In the genomic region with DNA sequence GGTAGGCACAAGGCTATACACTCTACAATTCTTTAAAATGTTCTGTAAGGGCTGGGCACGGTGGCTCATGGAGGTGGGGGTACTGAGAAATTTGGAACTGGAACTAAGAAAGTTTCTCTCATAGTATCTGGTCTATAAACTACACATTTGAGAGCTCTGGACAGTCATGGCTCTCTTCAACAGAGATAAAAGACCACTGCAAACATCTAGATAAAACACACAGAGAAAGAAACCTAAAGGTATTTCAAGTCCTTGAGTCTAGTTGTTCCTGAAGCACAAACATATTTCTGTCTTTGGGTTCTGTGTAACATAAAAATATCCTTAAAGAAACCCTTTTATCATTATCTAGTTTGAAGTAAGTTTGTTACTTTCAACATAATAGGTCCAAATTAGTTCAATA, we compare ENCODE assay signal across 1 cellular context.
TF ChIP-seq lines count a peak whose summit lies in the region.

No MANE protein-coding gene starts in this region.

TF ChIP-seq in K562, 482 proteins besides CTCF, POLR2A, EP300 and RAD21 (continued from another document and continues in another):
- TF ChIP-seq, protein P1, sequence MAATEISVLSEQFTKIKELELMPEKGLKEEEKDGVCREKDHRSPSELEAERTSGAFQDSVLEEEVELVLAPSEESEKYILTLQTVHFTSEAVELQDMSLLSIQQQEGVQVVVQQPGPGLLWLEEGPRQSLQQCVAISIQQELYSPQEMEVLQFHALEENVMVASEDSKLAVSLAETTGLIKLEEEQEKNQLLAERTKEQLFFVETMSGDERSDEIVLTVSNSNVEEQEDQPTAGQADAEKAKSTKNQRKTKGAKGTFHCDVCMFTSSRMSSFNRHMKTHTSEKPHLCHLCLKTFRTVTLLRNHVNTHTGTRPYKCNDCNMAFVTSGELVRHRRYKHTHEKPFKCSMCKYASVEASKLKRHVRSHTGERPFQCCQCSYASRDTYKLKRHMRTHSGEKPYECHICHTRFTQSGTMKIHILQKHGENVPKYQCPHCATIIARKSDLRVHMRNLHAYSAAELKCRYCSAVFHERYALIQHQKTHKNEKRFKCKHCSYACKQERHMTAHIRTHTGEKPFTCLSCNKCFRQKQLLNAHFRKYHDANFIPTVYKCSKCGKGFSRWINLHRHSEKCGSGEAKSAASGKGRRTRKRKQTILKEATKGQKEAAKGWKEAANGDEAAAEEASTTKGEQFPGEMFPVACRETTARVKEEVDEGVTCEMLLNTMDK (IDR thresholded peaks at IDR 0.05; ENCODE audit: borderline replicate concordance, insufficient read depth, low read depth, low read length, poor library complexity, severe bottlenecking): no peak
- TF ChIP-seq SMAD2 (IDR thresholded peaks at IDR 0.05; ENCODE audit: low read depth, low read length): no peak
- no peak for TF ChIP-seq KDM5B (IDR thresholded peaks at IDR 0.05; ENCODE audit: insufficient replicate concordance, low read depth, low read length)
- TF ChIP-seq MBD2 (IDR thresholded peaks at IDR 0.05; ENCODE audit: borderline replicate concordance, low read depth): no peak
- no peak for TF ChIP-seq HMG20B (CRISPR knock-in tag; IDR thresholded peaks at IDR 0.05)
- TF ChIP-seq NFYB (IDR thresholded peaks at IDR 0.05; ENCODE audit: extremely low read depth, insufficient read length): no peak
- TF ChIP-seq E2F1 (CRISPR knock-in tag; IDR thresholded peaks at IDR 0.05): no peak
- TF ChIP-seq SUPT5H (IDR thresholded peaks at IDR 0.05): no peak
- TF ChIP-seq HOMEZ (CRISPR knock-in tag; IDR thresholded peaks at IDR 0.05): no peak
- no peak for TF ChIP-seq ZZZ3 (IDR thresholded peaks at IDR 0.05)
- no peak for TF ChIP-seq NFXL1 (CRISPR knock-in tag; IDR thresholded peaks at IDR 0.05)
- TF ChIP-seq, protein P2, sequence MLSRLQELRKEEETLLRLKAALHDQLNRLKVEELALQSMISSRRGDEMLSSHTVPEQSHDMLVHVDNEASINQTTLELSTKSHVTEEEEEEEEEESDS (CRISPR knock-in tag; IDR thresholded peaks at IDR 0.05): no peak
- TF ChIP-seq DLX4 (CRISPR knock-in tag; IDR thresholded peaks at IDR 0.05): no peak
- no peak for TF ChIP-seq NUFIP1 (IDR thresholded peaks at IDR 0.05; ENCODE audit: partially characterized antibody)
- TF ChIP-seq, protein P3, sequence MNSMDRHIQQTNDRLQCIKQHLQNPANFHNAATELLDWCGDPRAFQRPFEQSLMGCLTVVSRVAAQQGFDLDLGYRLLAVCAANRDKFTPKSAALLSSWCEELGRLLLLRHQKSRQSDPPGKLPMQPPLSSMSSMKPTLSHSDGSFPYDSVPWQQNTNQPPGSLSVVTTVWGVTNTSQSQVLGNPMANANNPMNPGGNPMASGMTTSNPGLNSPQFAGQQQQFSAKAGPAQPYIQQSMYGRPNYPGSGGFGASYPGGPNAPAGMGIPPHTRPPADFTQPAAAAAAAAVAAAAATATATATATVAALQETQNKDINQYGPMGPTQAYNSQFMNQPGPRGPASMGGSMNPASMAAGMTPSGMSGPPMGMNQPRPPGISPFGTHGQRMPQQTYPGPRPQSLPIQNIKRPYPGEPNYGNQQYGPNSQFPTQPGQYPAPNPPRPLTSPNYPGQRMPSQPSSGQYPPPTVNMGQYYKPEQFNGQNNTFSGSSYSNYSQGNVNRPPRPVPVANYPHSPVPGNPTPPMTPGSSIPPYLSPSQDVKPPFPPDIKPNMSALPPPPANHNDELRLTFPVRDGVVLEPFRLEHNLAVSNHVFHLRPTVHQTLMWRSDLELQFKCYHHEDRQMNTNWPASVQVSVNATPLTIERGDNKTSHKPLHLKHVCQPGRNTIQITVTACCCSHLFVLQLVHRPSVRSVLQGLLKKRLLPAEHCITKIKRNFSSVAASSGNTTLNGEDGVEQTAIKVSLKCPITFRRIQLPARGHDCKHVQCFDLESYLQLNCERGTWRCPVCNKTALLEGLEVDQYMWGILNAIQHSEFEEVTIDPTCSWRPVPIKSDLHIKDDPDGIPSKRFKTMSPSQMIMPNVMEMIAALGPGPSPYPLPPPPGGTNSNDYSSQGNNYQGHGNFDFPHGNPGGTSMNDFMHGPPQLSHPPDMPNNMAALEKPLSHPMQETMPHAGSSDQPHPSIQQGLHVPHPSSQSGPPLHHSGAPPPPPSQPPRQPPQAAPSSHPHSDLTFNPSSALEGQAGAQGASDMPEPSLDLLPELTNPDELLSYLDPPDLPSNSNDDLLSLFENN (IDR thresholded peaks at IDR 0.05; ENCODE audit: low read depth in 2 of 2, low read length in 2 of 2): 0 out of 4 replicates have a peak, but pooled peaks of 1 of the 2 experiments have one; percentile 34
- TF ChIP-seq SP2 (IDR thresholded peaks at IDR 0.05; ENCODE audit: extremely low read depth, low read depth, low read length, poor library complexity, severe bottlenecking): no peak
- no peak for TF ChIP-seq PHF8 (IDR thresholded peaks at IDR 0.05; ENCODE audit: borderline replicate concordance, low read length)
- no peak for TF ChIP-seq FOXP4 (CRISPR knock-in tag; IDR thresholded peaks at IDR 0.05; ENCODE audit: borderline replicate concordance)
- TF ChIP-seq NR3C1 (CRISPR knock-in tag; IDR thresholded peaks at IDR 0.05): no peak
- TF ChIP-seq EP400 (IDR thresholded peaks at IDR 0.05): 0 out of 2 replicates have a peak, but pooled peaks have one; percentile 16
- no peak for TF ChIP-seq MXD1 (CRISPR knock-in tag; IDR thresholded peaks at IDR 0.05; ENCODE audit: borderline replicate concordance, poor library complexity, severe bottlenecking)
- TF ChIP-seq ZNF76 (CRISPR knock-in tag; IDR thresholded peaks at IDR 0.05; ENCODE audit: borderline replicate concordance): no peak
- TF ChIP-seq, protein P4, sequence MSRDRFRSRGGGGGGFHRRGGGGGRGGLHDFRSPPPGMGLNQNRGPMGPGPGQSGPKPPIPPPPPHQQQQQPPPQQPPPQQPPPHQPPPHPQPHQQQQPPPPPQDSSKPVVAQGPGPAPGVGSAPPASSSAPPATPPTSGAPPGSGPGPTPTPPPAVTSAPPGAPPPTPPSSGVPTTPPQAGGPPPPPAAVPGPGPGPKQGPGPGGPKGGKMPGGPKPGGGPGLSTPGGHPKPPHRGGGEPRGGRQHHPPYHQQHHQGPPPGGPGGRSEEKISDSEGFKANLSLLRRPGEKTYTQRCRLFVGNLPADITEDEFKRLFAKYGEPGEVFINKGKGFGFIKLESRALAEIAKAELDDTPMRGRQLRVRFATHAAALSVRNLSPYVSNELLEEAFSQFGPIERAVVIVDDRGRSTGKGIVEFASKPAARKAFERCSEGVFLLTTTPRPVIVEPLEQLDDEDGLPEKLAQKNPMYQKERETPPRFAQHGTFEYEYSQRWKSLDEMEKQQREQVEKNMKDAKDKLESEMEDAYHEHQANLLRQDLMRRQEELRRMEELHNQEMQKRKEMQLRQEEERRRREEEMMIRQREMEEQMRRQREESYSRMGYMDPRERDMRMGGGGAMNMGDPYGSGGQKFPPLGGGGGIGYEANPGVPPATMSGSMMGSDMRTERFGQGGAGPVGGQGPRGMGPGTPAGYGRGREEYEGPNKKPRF (IDR thresholded peaks at IDR 0.05; ENCODE audit: low read depth, low read length): no peak
- TF ChIP-seq XRCC3 (IDR thresholded peaks at IDR 0.05): no peak
- peak; percentile 49; the same call in 1 of the 2 replicates for TF ChIP-seq SOX6 (IDR thresholded peaks at IDR 0.05)
- 0 out of 2 replicates have a peak, but pooled peaks have one; percentile 21 for TF ChIP-seq RFX5 (IDR thresholded peaks at IDR 0.05; ENCODE audit: low read depth, low read length)
- no peak for TF ChIP-seq ARID2 (IDR thresholded peaks at IDR 0.05)
- TF ChIP-seq ZNF140 (CRISPR knock-in tag; IDR thresholded peaks at IDR 0.05): no peak
- no peak for TF ChIP-seq ZNF561 (CRISPR knock-in tag; conservative IDR thresholded peaks at IDR 0.05)
- TF ChIP-seq HNRNPK (IDR thresholded peaks at IDR 0.05; ENCODE audit: low read depth, low read length, poor library complexity, severe bottlenecking): no peak
- peak; percentile 32 for TF ChIP-seq HDAC3 (IDR thresholded peaks at IDR 0.05; ENCODE audit: borderline replicate concordance, partially characterized antibody)
- no peak for TF ChIP-seq ZNF175 (CRISPR knock-in tag; IDR thresholded peaks at IDR 0.05; ENCODE audit: low read depth)
- TF ChIP-seq LCOR (CRISPR knock-in tag; IDR thresholded peaks at IDR 0.05): no peak
- TF ChIP-seq DNMT1 (IDR thresholded peaks at IDR 0.05): no peak
- no peak for TF ChIP-seq CTBP1 (IDR thresholded peaks at IDR 0.05; ENCODE audit: borderline replicate concordance)
- TF ChIP-seq ARNT (IDR thresholded peaks at IDR 0.05): 0 out of 4 replicates have a peak, but pooled peaks of 1 of the 2 experiments have one; percentile 60
- TF ChIP-seq GATAD2A (IDR thresholded peaks at IDR 0.05): no peak
- no peak for TF ChIP-seq HNRNPUL1 (IDR thresholded peaks at IDR 0.05; ENCODE audit: low read length)
- TF ChIP-seq, protein P5, sequence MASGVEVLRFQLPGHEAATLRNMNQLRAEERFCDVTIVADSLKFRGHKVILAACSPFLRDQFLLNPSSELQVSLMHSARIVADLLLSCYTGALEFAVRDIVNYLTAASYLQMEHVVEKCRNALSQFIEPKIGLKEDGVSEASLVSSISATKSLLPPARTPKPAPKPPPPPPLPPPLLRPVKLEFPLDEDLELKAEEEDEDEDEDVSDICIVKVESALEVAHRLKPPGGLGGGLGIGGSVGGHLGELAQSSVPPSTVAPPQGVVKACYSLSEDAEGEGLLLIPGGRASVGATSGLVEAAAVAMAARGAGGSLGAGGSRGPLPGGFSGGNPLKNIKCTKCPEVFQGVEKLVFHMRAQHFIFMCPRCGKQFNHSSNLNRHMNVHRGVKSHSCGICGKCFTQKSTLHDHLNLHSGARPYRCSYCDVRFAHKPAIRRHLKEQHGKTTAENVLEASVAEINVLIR (CRISPR knock-in tag; IDR thresholded peaks at IDR 0.05): no peak
- no peak for TF ChIP-seq HIVEP1 (CRISPR knock-in tag; IDR thresholded peaks at IDR 0.05)
- TF ChIP-seq ZNF717 (CRISPR knock-in tag; IDR thresholded peaks at IDR 0.05): no peak
- TF ChIP-seq RBM17 (IDR thresholded peaks at IDR 0.05; ENCODE audit: borderline replicate concordance, low read depth, low read length): no peak
- TF ChIP-seq ADNP (tag; IDR thresholded peaks at IDR 0.05): no peak
- TF ChIP-seq TARDBP (IDR thresholded peaks at IDR 0.05): no peak
- no peak for TF ChIP-seq KLF13 (tag; IDR thresholded peaks at IDR 0.05; ENCODE audit: borderline replicate concordance, low read depth)
- TF ChIP-seq, protein P6, sequence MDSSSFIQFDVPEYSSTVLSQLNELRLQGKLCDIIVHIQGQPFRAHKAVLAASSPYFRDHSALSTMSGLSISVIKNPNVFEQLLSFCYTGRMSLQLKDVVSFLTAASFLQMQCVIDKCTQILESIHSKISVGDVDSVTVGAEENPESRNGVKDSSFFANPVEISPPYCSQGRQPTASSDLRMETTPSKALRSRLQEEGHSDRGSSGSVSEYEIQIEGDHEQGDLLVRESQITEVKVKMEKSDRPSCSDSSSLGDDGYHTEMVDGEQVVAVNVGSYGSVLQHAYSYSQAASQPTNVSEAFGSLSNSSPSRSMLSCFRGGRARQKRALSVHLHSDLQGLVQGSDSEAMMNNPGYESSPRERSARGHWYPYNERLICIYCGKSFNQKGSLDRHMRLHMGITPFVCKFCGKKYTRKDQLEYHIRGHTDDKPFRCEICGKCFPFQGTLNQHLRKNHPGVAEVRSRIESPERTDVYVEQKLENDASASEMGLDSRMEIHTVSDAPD (CRISPR knock-in tag; IDR thresholded peaks at IDR 0.05): no peak
- TF ChIP-seq CXXC5 (CRISPR knock-in tag; IDR thresholded peaks at IDR 0.05): no peak; the same call in 1 of the 2 replicates
- TF ChIP-seq GABPB1 (CRISPR knock-in tag; IDR thresholded peaks at IDR 0.05): no peak
- no peak for TF ChIP-seq SRSF9 (IDR thresholded peaks at IDR 0.05; ENCODE audit: borderline replicate concordance, low read depth, low read length)
- TF ChIP-seq KAT8 (IDR thresholded peaks at IDR 0.05; ENCODE audit: low read depth): no peak
- no peak for TF ChIP-seq CSDE1 (IDR thresholded peaks at IDR 0.05)
